In genomic region chr12:52714887-52715281, GRCh38 we compare ENCODE assay signal across 28 cellular contexts. TPM values are rescaled to one million over a fixed set of nuclear protein-coding genes. Genes with fewer than 3 reads are reported as not detected.
DNase-seq lines count a peak whose midpoint lies in the region; ATAC-seq and TF ChIP-seq lines count a peak whose summit lies in the region.
"Had no signal": no experiment of that assay in that cellular context is flagged by ENCODE, and none has a peak within 500 bp of the region (broad histone marks: within the 10 kb centered on the region; RNA-seq: fewer than 3 reads in every experiment).

No MANE protein-coding gene starts in this region.

- H3K27me3 Mint-ChIP-seq in activated T-cell treated with anti-CD3 and anti-CD28 coated beads, Interleukin-2, amount 50 U/mL, for 72 hours (ENCODE audit: low read depth): peaks cover 31% of the 10 kb centered on the region
- H3K27me3 Mint-ChIP-seq in activated T-helper 17 cell treated with anti-CD3 and anti-CD28 coated beads, Interleukin-2, amount 50 U/mL, for 72 hours: peaks cover 43% of the 10 kb centered on the region

- H4K8ac ChIP-seq in mesendoderm (ENCODE audit: low read depth, low read length): no peak overlapping the region

- peak overlapping the region; percentile 43 to 55 for H3K4me3 Mint-ChIP-seq in activated T-cell treated with anti-CD3 and anti-CD28 coated beads, Interleukin-2, amount 50 U/mL, for 72 hours
- H3K4me3 Mint-ChIP-seq in activated T-helper 17 cell treated with anti-CD3 and anti-CD28 coated beads, Interleukin-2, amount 50 U/mL, for 72 hours: peak overlapping the region; percentile 32
- H3K4me3 Mint-ChIP-seq: activated CD4-positive, alpha-beta T cell treated with anti-CD3 and anti-CD28 coated beads, Interleukin-2, amount 10 ng/mL, durations not matched to agents 24 days and 14 days; stimulated activated naive B cell treated with anti-CD40 and anti-IgM and Interleukin-4, amounts not matched to agents 10 μg/mL and 1 μg/mL and 100 μg/mL, for 72 hours; T-helper 1 cell treated with Interleukin-12 subunit alpha and Interleukin-12 subunit beta and Interleukin-4 antibody, amounts not matched to agents 30 μg/mL and 1 μg/mL, for 36 hours had no signal

- H3K4me1 Mint-ChIP-seq in activated T-cell treated with anti-CD3 and anti-CD28 coated beads, Interleukin-2, amount 50 U/mL, for 72 hours (ENCODE audit: low read depth): peaks cover 4% of the 10 kb centered on the region
- H3K4me1 Mint-ChIP-seq in activated T-helper 17 cell treated with anti-CD3 and anti-CD28 coated beads, Interleukin-2, amount 50 U/mL, for 72 hours: peaks cover 6% of the 10 kb centered on the region
- H3K4me1 Mint-ChIP-seq: stimulated activated naive B cell treated with anti-CD40 and anti-IgM and Interleukin-4, amounts not matched to agents 10 μg/mL and 1 μg/mL and 100 μg/mL, for 72 hours had no signal

- H3K79me2 ChIP-seq in mesendoderm (ENCODE audit: control insufficient read depth, insufficient read depth, low read length): no peaks in the 10 kb centered on the region
- H3K79me2 ChIP-seq: hepatocyte had no signal

- H3K23ac ChIP-seq in mesendoderm (ENCODE audit: low read length): no peak overlapping the region

- TF ChIP-seq POLR2A in testis (IDR thresholded peaks at IDR 0.05): no peak

- H4K5ac ChIP-seq in mesendoderm (ENCODE audit: low read length): no peak overlapping the region

- no peak overlapping the region for H2BK120ac ChIP-seq in mesendoderm (ENCODE audit: low read depth, low read length)

- no peak for ATAC-seq in activated T-cell treated with anti-CD3 and anti-CD28 coated beads, Interleukin-2, amount 50 U/mL, for 72 hours (replicated peaks in 1 of 2)
- ATAC-seq in activated T-helper 17 cell treated with anti-CD3 and anti-CD28 coated beads, Interleukin-2, amount 50 U/mL, for 72 hours (replicated peaks): no peak
- ATAC-seq: stimulated activated naive B cell treated with anti-CD40 and anti-IgM and Interleukin-4, amounts not matched to agents 10 μg/mL and 1 μg/mL and 100 μg/mL, for 72 hours had no signal

- H3K9ac ChIP-seq in mesendoderm (ENCODE audit: low read length): no peak overlapping the region
- H3K9ac ChIP-seq: BLaER1 had no signal

- no peak overlapping the region for H3K18ac ChIP-seq in mesendoderm (ENCODE audit: low read length)

- no peak overlapping the region for H2BK5ac ChIP-seq in mesendoderm (ENCODE audit: low read length)

- no peak overlapping the region for H2AK5ac ChIP-seq in mesendoderm (ENCODE audit: low read length)

- intact Hi-C loops in testis (cut with DNase I; ENCODE audit: low total_unique reads): no loop called here

- no peak overlapping the region for H3K4me2 ChIP-seq in mesendoderm (ENCODE audit: low read length)
- H3K4me2 ChIP-seq: BLaER1 had no signal

- DNase-seq in activated T-cell treated with anti-CD3 and anti-CD28 coated beads, Interleukin-2, amount 50 U/mL, for 72 hours: no peak
- no peak for DNase-seq in activated T-cell treated with anti-CD3 and anti-CD28 coated beads, Interleukin-2, amount 50 U/mL, for 1 hour
- no peak for DNase-seq in mesendoderm
- DNase-seq in testis: no peak
- DNase-seq in stimulated activated naive CD4-positive, alpha-beta T cell treated with Interleukin-2 at 50 U/mL for 16 hours (lab: John Stamatoyannopoulos, UW): no peak
- DNase-seq in superior temporal gyrus (ENCODE audit: extremely low spot score): no peak
- DNase-seq in MG63: no peak
- DNase-seq: ACHN; activated CD4-positive, alpha-beta T cell treated with anti-CD3 and anti-CD28 coated beads, Interleukin-2, amount 10 ng/mL, durations not matched to agents 24 days and 14 days; activated CD8-positive, alpha-beta memory T cell treated with anti-CD3 and anti-CD28 coated beads, Interleukin-2, amount 50 U/mL, for 48 hours; effector CD4-positive, alpha-beta T cell; foreskin fibroblast; left ventricle myocardium inferior; midbrain; MM.1S; NCI-H1436; NCI-H524 treated with DMSO at 0.1 percent for 48 hours; stimulated activated naive B cell treated with anti-CD40 and anti-IgM and Interleukin-4, amounts not matched to agents 10 μg/mL and 1 μg/mL and 100 μg/mL, for 72 hours had no signal

- TF ChIP-seq CTCF in testis (IDR thresholded peaks at IDR 0.05): no peak

- peak overlapping the region; percentile 25 for H3K56ac ChIP-seq in mesendoderm (ENCODE audit: low read length)

- H3K4me3 ChIP-seq in mesendoderm (ENCODE audit: low read length) (no peak overlapping the region), testis (peak overlapping the region; percentile 41 to 57), MG63 (no peak overlapping the region)
- H3K4me3 ChIP-seq: BLaER1, hepatocyte had no signal

- H3K79me1 ChIP-seq in mesendoderm (ENCODE audit: low read length): no peaks in the 10 kb centered on the region

- no peak overlapping the region for H3K4ac ChIP-seq in mesendoderm (ENCODE audit: low read depth, low read length)

- H3K9me3 ChIP-seq in testis (no peaks in the 10 kb centered on the region), MG63 (no peaks in the 10 kb centered on the region)
- H3K9me3 ChIP-seq: left ventricle myocardium inferior, neutrophil, transverse colon had no signal

- H3K36me3 ChIP-seq in mesendoderm (ENCODE audit: control insufficient read depth, insufficient read depth, low read length) (no peaks in the 10 kb centered on the region), testis (ENCODE audit: low read depth, missing control alignments) (no peaks in the 10 kb centered on the region), MG63 (no peaks in the 10 kb centered on the region)
- H3K36me3 ChIP-seq: BLaER1, left ventricle myocardium inferior, neutrophil, transverse colon had no signal

- H3K9me3 Mint-ChIP-seq in activated T-cell treated with anti-CD3 and anti-CD28 coated beads, Interleukin-2, amount 50 U/mL, for 72 hours: no peaks in the 10 kb centered on the region
- no peaks in the 10 kb centered on the region for H3K9me3 Mint-ChIP-seq in activated T-helper 17 cell treated with anti-CD3 and anti-CD28 coated beads, Interleukin-2, amount 50 U/mL, for 72 hours
- H3K9me3 Mint-ChIP-seq: stimulated activated naive B cell treated with anti-CD40 and anti-IgM and Interleukin-4, amounts not matched to agents 10 μg/mL and 1 μg/mL and 100 μg/mL, for 72 hours; T-helper 1 cell treated with Interleukin-12 subunit alpha and Interleukin-12 subunit beta and Interleukin-4 antibody, amounts not matched to agents 30 μg/mL and 1 μg/mL, for 36 hours had no signal

- H3K27me3 ChIP-seq in mesendoderm (ENCODE audit: insufficient read depth, low read length, poor library complexity) (peaks cover 7% of the 10 kb centered on the region), testis (no peaks in the 10 kb centered on the region), MG63 (peaks cover 20% of the 10 kb centered on the region)

- H3K36me3 Mint-ChIP-seq in activated T-cell treated with anti-CD3 and anti-CD28 coated beads, Interleukin-2, amount 50 U/mL, for 72 hours (ENCODE audit: insufficient read depth in 2 of 2): no peaks in the 10 kb centered on the region
- no peaks in the 10 kb centered on the region for H3K36me3 Mint-ChIP-seq in activated T-helper 17 cell treated with anti-CD3 and anti-CD28 coated beads, Interleukin-2, amount 50 U/mL, for 72 hours (ENCODE audit: low read depth)
- H3K36me3 Mint-ChIP-seq: stimulated activated naive B cell treated with anti-CD40 and anti-IgM and Interleukin-4, amounts not matched to agents 10 μg/mL and 1 μg/mL and 100 μg/mL, for 72 hours had no signal

- H3K27ac Mint-ChIP-seq in activated T-cell treated with anti-CD3 and anti-CD28 coated beads, Interleukin-2, amount 50 U/mL, for 72 hours: no peak overlapping the region
- no peak overlapping the region for H3K27ac Mint-ChIP-seq in activated T-helper 17 cell treated with anti-CD3 and anti-CD28 coated beads, Interleukin-2, amount 50 U/mL, for 72 hours
- H3K27ac Mint-ChIP-seq: activated CD4-positive, alpha-beta T cell treated with anti-CD3 and anti-CD28 coated beads, Interleukin-2, amount 10 ng/mL, durations not matched to agents 24 days and 14 days; stimulated activated naive B cell treated with anti-CD40 and anti-IgM and Interleukin-4, amounts not matched to agents 10 μg/mL and 1 μg/mL and 100 μg/mL, for 72 hours; T-helper 1 cell treated with Interleukin-12 subunit alpha and Interleukin-12 subunit beta and Interleukin-4 antibody, amounts not matched to agents 30 μg/mL and 1 μg/mL, for 36 hours had no signal

- H3K27ac ChIP-seq in mesendoderm (ENCODE audit: low read depth, low read length) (no peak overlapping the region), testis (no peak overlapping the region)
- H3K27ac ChIP-seq: BLaER1, hepatocyte, left ventricle myocardium inferior, neutrophil, transverse colon had no signal

- WGBS in mesendoderm (ENCODE audit: extremely low coverage, insufficient coverage, low lambda C conversion rate): no CpG with 5 or more reads among the region's 4 CpGs
- WGBS in testis, 2 donors: 67 to 69% methylated on average over 4 of the region's 4 CpGs

- H3K4me1 ChIP-seq in mesendoderm (ENCODE audit: control insufficient read depth, low read depth, low read length): no peaks in the 10 kb centered on the region
- H3K4me1 ChIP-seq in testis: peaks cover 3% of the 10 kb centered on the region
- H3K4me1 ChIP-seq: BLaER1 had no signal

- H2BK15ac ChIP-seq in mesendoderm (replicated peaks; ENCODE audit: low read depth): no peak overlapping the region

RNA-seq across cellular contexts. Expression of gene KRT77, which starts 11.6 kb away (rescaled TPM):
- not detected for total RNA-seq in activated T-cell treated with anti-CD3 and anti-CD28 coated beads, Interleukin-2, amount 50 U/mL, for 72 hours
- not detected for total RNA-seq in activated T-helper 17 cell treated with anti-CD3 and anti-CD28 coated beads, Interleukin-2, amount 50 U/mL, for 72 hours
- not detected for polyA plus RNA-seq in mesendoderm (2013, experiment 1 of 2)
- not detected for polyA plus RNA-seq in mesendoderm (2013, experiment 2 of 2)
- under 1 TPM in 1 of 2 donors, not detected in 1; 0.74 TPM for total RNA-seq in testis
- 0.33 TPM for polyA plus RNA-seq in testis (ENCODE audit: insufficient read depth, low read depth, low replicate concordance)
- total RNA-seq in MG63 (2014; rRNA removed; shearing (Covaris generic); ENCODE audit: low replicate concordance): not detected in 2 replicates
- total RNA-seq: activated CD4-positive, alpha-beta T cell treated with anti-CD3 and anti-CD28 coated beads, Interleukin-2, amount 10 ng/mL, durations not matched to agents 24 days and 14 days; chondrocyte; H7; hepatocyte; left ventricle myocardium inferior; SK-MEL-5; transverse colon had no signal
- polyA plus RNA-seq: hepatocyte had no signal

RNA-seq across cellular contexts. Expression of gene KRT1, which starts 34.7 kb away (rescaled TPM):
- total RNA-seq in activated T-cell treated with anti-CD3 and anti-CD28 coated beads, Interleukin-2, amount 50 U/mL, for 72 hours: not detected
- not detected for total RNA-seq in activated T-helper 17 cell treated with anti-CD3 and anti-CD28 coated beads, Interleukin-2, amount 50 U/mL, for 72 hours
- not detected for polyA plus RNA-seq in mesendoderm (2013, experiment 1 of 2)
- not detected for polyA plus RNA-seq in mesendoderm (2013, experiment 2 of 2)
- total RNA-seq in testis: not detected
- 0.20 TPM for polyA plus RNA-seq in testis (ENCODE audit: insufficient read depth, low read depth, low replicate concordance)
- not detected in 2 replicates for total RNA-seq in MG63 (2014; rRNA removed; shearing (Covaris generic); ENCODE audit: low replicate concordance)
- total RNA-seq: activated CD4-positive, alpha-beta T cell treated with anti-CD3 and anti-CD28 coated beads, Interleukin-2, amount 10 ng/mL, durations not matched to agents 24 days and 14 days; chondrocyte; H7; left ventricle myocardium inferior; SK-MEL-5; transverse colon had no signal
- polyA plus RNA-seq: hepatocyte, small intestine had no signal

Comparison
In these comparisons a context has a peak if more than half of its experiments do, and no peak if none do; other contexts are left out.
1. H3K4me3 ChIP-seq: peak in testis (2 of 2); none in mesendoderm (single experiment) and MG63 (single experiment).